8 cellular contexts compared by ENCODE assay signal in the genomic region with DNA sequence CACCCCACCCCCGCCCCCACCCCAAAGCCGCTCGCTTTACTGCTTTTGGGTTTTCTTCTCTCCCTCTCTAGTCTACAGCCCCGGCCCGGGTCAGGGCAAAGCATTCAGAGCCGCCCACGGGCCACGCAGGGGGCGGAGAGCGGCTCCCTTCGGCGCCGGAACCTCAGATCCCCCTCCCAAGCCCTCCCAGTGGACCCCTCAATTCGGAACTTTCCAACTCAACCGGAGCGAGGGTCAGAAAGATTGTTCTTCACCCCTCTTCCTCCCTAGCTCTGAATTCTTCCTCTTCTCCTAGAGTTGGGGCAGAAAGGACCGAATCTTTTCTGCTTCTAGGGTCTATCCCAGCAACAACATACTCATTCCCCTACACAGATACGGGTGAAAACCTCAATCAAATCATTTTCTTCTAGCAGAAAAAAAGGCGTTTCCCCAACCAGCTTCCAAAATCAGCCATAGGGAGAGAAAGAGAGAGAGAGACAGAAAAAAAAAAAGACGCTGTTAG. TPM values are rescaled to one million over a fixed set of nuclear protein-coding genes. Genes with fewer than 3 reads are reported as not detected.
A peak's percentile ranks its signal among the peaks of the same experiment; 100 is the strongest.
DNase-seq lines count a peak whose midpoint lies in the region; ATAC-seq and TF ChIP-seq lines count a peak whose summit lies in the region.

No MANE protein-coding gene starts in this region.

- H3K9ac ChIP-seq in NT2/D1 (ENCODE audit: insufficient read length, low read depth) (peak overlapping the region; percentile 45), colonic mucosa (ENCODE audit: low read depth in 2 of 2, low read length in 2 of 2) (peak overlapping the region; percentile 65 to 70)

- ATAC-seq in naive B cell (ENCODE audit: low read depth in 2 of 2): peak; percentile 25 to 34
- no peak for ATAC-seq in HG03280 (IDR thresholded peaks at IDR 0.05; ENCODE audit: unreplicated experiment)

- no peak for TF ChIP-seq CTCF in colonic mucosa (IDR thresholded peaks at IDR 0.05)

- peak overlapping the region in 3 of 6 donors; percentile 37 to 91 (median 71) for H3K27ac Mint-ChIP-seq in naive B cell

- peaks cover 29 to 59% (median 45%) of the 10 kb centered on the region in 3 donors for H3K4me1 Mint-ChIP-seq in naive B cell

- intact Hi-C loops in colonic mucosa (cut with DNase I): no loop called here

- peak overlapping the region; percentile 85 to 97 (median 96) for H3K4me3 Mint-ChIP-seq in naive B cell

- in situ Hi-C loops in Caki2 (cut with HindIII; ENCODE audit: low pct_unique_long_range_greater_than_20kb, low sequenced_read_pairs): no loop called here

- peaks cover 8% of the 10 kb centered on the region for H3K4me1 ChIP-seq in NT2/D1 (ENCODE audit: insufficient read depth, insufficient read length)
- peaks cover 7% of the 10 kb centered on the region for H3K4me1 ChIP-seq in colonic mucosa
- no peaks in the 10 kb centered on the region for H3K4me1 ChIP-seq in urinary bladder (ENCODE audit: insufficient read depth)

- H3K27ac ChIP-seq in colonic mucosa (peak overlapping the region; percentile 87), urinary bladder (ENCODE audit: low read depth) (peak overlapping the region; percentile 84)

- H3K27me3 ChIP-seq in NT2/D1 (ENCODE audit: insufficient read depth, insufficient read length): peaks cover 99% of the 10 kb centered on the region
- H3K27me3 ChIP-seq in colonic mucosa: no peaks in the 10 kb centered on the region

- peak overlapping the region; percentile 49 for H3K4me3 ChIP-seq in NT2/D1 (ENCODE audit: insufficient read length, low read depth)
- H3K4me3 ChIP-seq in colonic mucosa: peak overlapping the region; percentile 62
- H3K4me3 ChIP-seq in urinary bladder (ENCODE audit: low read depth, low read length): peak overlapping the region; percentile 64

- H3K9me3 Mint-ChIP-seq in naive B cell: no peaks in the 10 kb centered on the region

- H3K9me3 ChIP-seq in NT2/D1 (ENCODE audit: insufficient read depth, low read length) (no peaks in the 10 kb centered on the region), colonic mucosa (no peaks in the 10 kb centered on the region)

- peaks cover 65 to 72% (median 70%) of the 10 kb centered on the region in 3 donors for H3K27me3 Mint-ChIP-seq in naive B cell

- H3K36me3 Mint-ChIP-seq in naive B cell: peaks cover 4 to 17% of the 10 kb centered on the region in 2 donors

- DNase-seq in Caki2 (ENCODE audit: low read depth): peak; percentile 60
- DNase-seq in NT2/D1 (ENCODE audit: low read depth, low spot score): no peak
- DNase-seq in colonic mucosa: no peak
- peak; percentile 9 for DNase-seq in naive B cell
- DNase-seq in NCI-H146 (lab: John Stamatoyannopoulos, UW): no peak
- no peak for DNase-seq in kidney tubule cell (ENCODE audit: low spot score)

- H3K36me3 ChIP-seq in NT2/D1 (ENCODE audit: insufficient read depth, insufficient read length, low read length): no peaks in the 10 kb centered on the region
- no peaks in the 10 kb centered on the region for H3K36me3 ChIP-seq in colonic mucosa
- no peaks in the 10 kb centered on the region for H3K36me3 ChIP-seq in urinary bladder (ENCODE audit: insufficient read depth)

- 14% methylated on average over 20 of the region's 20 CpGs for WGBS in urinary bladder

RNA-seq across cellular contexts. Expression of a gene that starts 1.0 kb away (rescaled TPM):
- total RNA-seq in Caki2 (2014; rRNA removed; shearing (Covaris generic); ENCODE audit: low replicate concordance): 8.4 and 13.5 TPM in 2 replicates
- total RNA-seq in colonic mucosa (1 to 10 TPM; 2.6 to 6.4 TPM), urinary bladder (3.1 TPM)
- polyA plus RNA-seq in naive B cell (ENCODE audit: low read depth in 6 of 6) (1 to 10 TPM; 2.3 to 9.3 (median 5.5) TPM), urinary bladder (18.6 TPM)

RNA-seq across cellular contexts. Expression of a gene that starts 13.1 kb away (rescaled TPM):
- not detected in 2 replicates for total RNA-seq in Caki2 (2014; rRNA removed; shearing (Covaris generic); ENCODE audit: low replicate concordance)
- total RNA-seq in colonic mucosa (not detected), urinary bladder (not detected)
- polyA plus RNA-seq in naive B cell (ENCODE audit: low read depth in 6 of 6) (not detected), urinary bladder (not detected)

RNA-seq across cellular contexts. Expression of a gene that starts 34.2 kb away (rescaled TPM):
- 2.6 and 2.7 TPM in 2 replicates for total RNA-seq in Caki2 (2014; rRNA removed; shearing (Covaris generic); ENCODE audit: low replicate concordance)
- total RNA-seq in colonic mucosa (1 to 10 TPM; 2.5 to 4.7 TPM), urinary bladder (2.0 TPM)
- polyA plus RNA-seq in naive B cell (ENCODE audit: low read depth in 6 of 6) (under 1 TPM in 2 of 6 donors, not detected in 4; 0.07 to 0.25 TPM), urinary bladder (2.1 TPM)

RNA-seq across cellular contexts. Expression of a gene that starts 46.1 kb away (rescaled TPM):
- total RNA-seq in Caki2 (2014; rRNA removed; shearing (Covaris generic); ENCODE audit: low replicate concordance): 1.1 and 15.0 TPM in 2 replicates
- total RNA-seq in colonic mucosa: 10 to 100 TPM; 17.4 to 31.8 TPM
- under 1 TPM in 1 of 6 donors, not detected in 5; 0.05 TPM for polyA plus RNA-seq in naive B cell (ENCODE audit: low read depth in 6 of 6)
- total RNA-seq in urinary bladder: 10.8 TPM
- 6.1 TPM for polyA plus RNA-seq in urinary bladder

RNA-seq across cellular contexts. Expression of a gene that starts 49.7 kb away (rescaled TPM):
- total RNA-seq in Caki2 (2014; rRNA removed; shearing (Covaris generic); ENCODE audit: low replicate concordance): not detected in 2 replicates
- total RNA-seq in colonic mucosa (10 to 100 TPM; 11.0 to 22.7 TPM), urinary bladder (0.16 TPM)
- polyA plus RNA-seq in naive B cell (ENCODE audit: low read depth in 6 of 6) (not detected), urinary bladder (1.2 TPM)

Comparison
In these comparisons a context has a peak if more than half of its experiments do, and no peak if none do; other contexts are left out.
1. DNase-seq: peak in Caki2 (single experiment) and naive B cell (single experiment); none in NT2/D1 (single experiment), colonic mucosa (single experiment), NCI-H146 (single experiment) and kidney tubule cell (single experiment).
2. Peak in every context shown above with its lines, with median percentiles within 50 percentile points of each other: H3K4me3 ChIP-seq.